10 cellular contexts compared by ENCODE assay signal in genomic region chr18:31309115-31309514, GRCh38. TPM values are rescaled to one million over a fixed set of nuclear protein-coding genes. Genes with fewer than 3 reads are reported as not detected.
"Had no signal": no experiment of that assay in that cellular context is flagged by ENCODE, and none has a peak within 500 bp of the region (broad histone marks: within the 10 kb centered on the region; RNA-seq: fewer than 3 reads in every experiment).

No MANE protein-coding gene starts in this region.

- FAIRE-seq: HTR-8/SVneo, K562 had no signal

- H3K4me3 ChIP-seq: K562 had no signal

- H3K4me2 ChIP-seq: KMS-11 had no signal

- H3K27ac ChIP-seq: HL-60, KMS-11 had no signal

- DNase-seq: IMR-90, KBM-7, KG1 had no signal

- H3K9ac ChIP-seq: KMS-11 had no signal

- ATAC-seq: K562 had no signal

RNA-seq across cellular contexts. Expression of gene DSG1, which starts 8.8 kb away (rescaled TPM):
- total RNA-seq: HT-29, HT1080, IMR-90 had no signal
- polyA plus RNA-seq: IgD-negative memory B cell, IMR-90 had no signal
